Comparison of ENCODE assay signal across 8 cellular contexts in the genomic region with DNA sequence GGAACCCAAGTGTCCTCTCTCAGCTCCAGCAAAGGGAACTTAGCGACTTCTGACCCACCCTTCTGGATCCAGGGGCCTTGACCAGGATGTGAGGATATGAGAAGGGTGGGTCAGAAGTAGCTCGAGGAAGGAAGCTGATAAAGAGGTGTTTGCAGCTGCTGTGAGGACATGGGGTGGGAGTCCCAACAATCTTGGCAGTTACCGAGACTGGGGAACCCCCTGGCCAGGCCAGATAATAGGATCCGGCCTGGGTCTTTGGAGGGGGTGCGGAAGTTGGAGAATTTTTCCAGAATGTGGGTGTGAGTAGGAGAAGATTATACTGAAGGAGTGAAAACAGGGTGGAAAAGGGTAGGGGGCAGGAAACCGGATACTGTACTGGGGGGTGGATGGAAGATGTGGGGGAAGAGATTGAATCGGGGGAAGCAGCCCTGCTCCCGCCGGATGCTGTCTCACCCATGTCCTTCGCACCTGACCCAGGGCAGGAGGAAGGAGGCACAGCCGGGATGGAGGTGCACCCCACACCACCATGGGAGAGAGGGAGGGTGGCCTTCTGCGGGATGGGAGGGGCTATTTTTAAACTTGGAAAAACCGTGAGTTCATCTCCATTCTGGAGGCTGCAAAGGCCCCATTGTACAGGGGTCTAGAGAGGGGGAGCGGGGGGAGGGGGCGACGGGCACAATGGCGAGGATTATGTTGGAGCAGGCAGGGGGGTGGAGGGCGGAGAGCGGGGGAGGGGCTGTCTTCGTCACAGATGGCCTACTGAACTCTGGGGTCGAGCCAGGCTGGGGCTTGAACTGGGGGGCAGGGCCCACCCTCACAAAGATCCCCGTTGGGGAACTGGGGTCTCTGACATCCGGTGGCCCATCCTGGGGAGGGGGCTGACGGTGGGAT. TPM values are rescaled to one million over a fixed set of nuclear protein-coding genes. Genes with fewer than 3 reads are reported as not detected.
DNase-seq lines count a peak whose midpoint lies in the region; ATAC-seq and TF ChIP-seq lines count a peak whose summit lies in the region.

No MANE protein-coding gene starts in this region.

- no peak for TF ChIP-seq CTCF in OCI-LY1 (IDR thresholded peaks at IDR 0.05; ENCODE audit: low read length)
- no peak for TF ChIP-seq CTCF in endodermal cell (conservative IDR thresholded peaks at IDR 0.05)
- no peak for TF ChIP-seq CTCF in nephron progenitor cell (IDR thresholded peaks at IDR 0.05)

- no peaks in the 10 kb centered on the region for H4K20me1 ChIP-seq in OCI-LY1 (ENCODE audit: insufficient read depth, low read length)

- H3K36me3 ChIP-seq in OCI-LY1 (ENCODE audit: insufficient read depth, low read length) (no peaks in the 10 kb centered on the region), endodermal cell (ENCODE audit: control insufficient read depth, insufficient read depth, low read length) (no peaks in the 10 kb centered on the region)

- H3K9me3 Mint-ChIP-seq in endodermal cell (no peaks in the 10 kb centered on the region), nephron progenitor cell (no peaks in the 10 kb centered on the region)

- ATAC-seq in HG02938 (IDR thresholded peaks at IDR 0.05; ENCODE audit: unreplicated experiment) (no peak), HG02759 (IDR thresholded peaks at IDR 0.05; ENCODE audit: unreplicated experiment) (no peak)

- H3K9me3 ChIP-seq in OCI-LY1 (ENCODE audit: low read length) (no peaks in the 10 kb centered on the region), endodermal cell (ENCODE audit: control insufficient read depth, low read length) (no peaks in the 10 kb centered on the region)

- H3K27ac Mint-ChIP-seq in endodermal cell = peak overlapping the region; percentile 93
- peak overlapping the region; percentile 52 for H3K27ac Mint-ChIP-seq in nephron progenitor cell

- H3K4me3 Mint-ChIP-seq in endodermal cell (peak overlapping the region; percentile 56), nephron progenitor cell (peak overlapping the region; percentile 61)

- H3K4me2 ChIP-seq in OCI-LY1 (ENCODE audit: low read length) = peak overlapping the region; percentile 78

- no peak overlapping the region for H3K27ac ChIP-seq in OCI-LY1 (ENCODE audit: low read depth, low read length, poor library complexity, severe bottlenecking)
- H3K27ac ChIP-seq in endodermal cell (ENCODE audit: low read depth, low read length) = peak overlapping the region; percentile 85

- DNase-seq in Ammon's horn (ENCODE audit: low spot score) = peak; percentile 80
- DNase-seq in endodermal cell = peak; percentile 81
- peak; percentile 70 for DNase-seq in nephron progenitor cell
- no peak for DNase-seq in activated CD4-positive, CD25-positive, alpha-beta regulatory T cell (lab: John Stamatoyannopoulos, UW)
- DNase-seq in cortex of kidney (lab: John Stamatoyannopoulos, UW) = no peak

- H3K36me3 Mint-ChIP-seq in endodermal cell (ENCODE audit: low read depth) = no peaks in the 10 kb centered on the region
- H3K36me3 Mint-ChIP-seq in nephron progenitor cell (ENCODE audit: low read depth) = no peaks in the 10 kb centered on the region

- H3F3A ChIP-seq in OCI-LY1 (ENCODE audit: insufficient read depth, low read length) = no peaks in the 10 kb centered on the region

- 49 to 51% methylated on average over 5 to 24 of the region's 24 CpGs for WGBS in endodermal cell (ENCODE audit: insufficient coverage in 1 of 2, insufficient read length in 1 of 2), 2 experiments

- H3K27me3 Mint-ChIP-seq in endodermal cell (ENCODE audit: insufficient read depth) (peaks cover 15% of the 10 kb centered on the region), nephron progenitor cell (ENCODE audit: low read depth, poor library complexity) (peaks cover 21% of the 10 kb centered on the region)

- peaks cover 38% of the 10 kb centered on the region for H3K4me1 Mint-ChIP-seq in endodermal cell
- peaks cover 66% of the 10 kb centered on the region for H3K4me1 Mint-ChIP-seq in nephron progenitor cell

- H3K79me2 ChIP-seq in OCI-LY1 (ENCODE audit: insufficient read depth, low read length) = no peaks in the 10 kb centered on the region

- H3K27me3 ChIP-seq in OCI-LY1 (ENCODE audit: insufficient read depth, low read length) = no peaks in the 10 kb centered on the region
- peaks cover 16% of the 10 kb centered on the region for H3K27me3 ChIP-seq in endodermal cell (ENCODE audit: control insufficient read depth, insufficient read depth, low read length, poor library complexity, severe bottlenecking)

- no peak overlapping the region; the same call in 1 of the 2 replicates for H3K9ac ChIP-seq in OCI-LY1 (ENCODE audit: low read length)
- no peak overlapping the region for H3K9ac ChIP-seq in endodermal cell (ENCODE audit: extremely low read depth, low read length, poor library complexity, severe bottlenecking)

- no peaks in the 10 kb centered on the region for H3K9me2 ChIP-seq in OCI-LY1 (ENCODE audit: low read depth, low read length)

- no peak overlapping the region for H3K4me3 ChIP-seq in OCI-LY1 (ENCODE audit: low read depth, low read length, poor library complexity, severe bottlenecking)
- no peak overlapping the region for H3K4me3 ChIP-seq in endodermal cell (ENCODE audit: low read length)

- H3K4me1 ChIP-seq in OCI-LY1 (ENCODE audit: insufficient read depth, low read length, severe bottlenecking) (peaks cover 67% of the 10 kb centered on the region), endodermal cell (ENCODE audit: control insufficient read depth, insufficient read depth, low read length) (peaks cover 21% of the 10 kb centered on the region)

- no peak overlapping the region for H2AFZ ChIP-seq in OCI-LY1 (ENCODE audit: low read length)

RNA-seq across cellular contexts. Expression of gene MCAM, which starts 3.0 kb away (rescaled TPM):
- total RNA-seq in endodermal cell = 10 to 100 TPM; 21.9 to 28.3 TPM
- polyA plus RNA-seq in endodermal cell (2013, experiment 1 of 2) = 18.9 TPM
- polyA plus RNA-seq in endodermal cell (2013, experiment 2 of 2) = 19.8 TPM

RNA-seq across cellular contexts. Expression of gene RNF26, which starts 14.4 kb away (rescaled TPM):
- total RNA-seq in endodermal cell = 10 to 100 TPM; 51.8 to 76.3 TPM
- 65.6 TPM for polyA plus RNA-seq in endodermal cell (2013, experiment 1 of 2)
- 64.4 TPM for polyA plus RNA-seq in endodermal cell (2013, experiment 2 of 2)

RNA-seq across cellular contexts. Expression of gene C1QTNF5, which starts 20.7 kb away (rescaled TPM):
- under 1 TPM; 0.62 to 0.66 TPM for total RNA-seq in endodermal cell
- polyA plus RNA-seq in endodermal cell (2013, experiment 1 of 2) = 5.5 TPM
- polyA plus RNA-seq in endodermal cell (2013, experiment 2 of 2) = 4.8 TPM

RNA-seq across cellular contexts. Expression of gene MFRP, which starts 26.6 kb away (rescaled TPM):
- not detected for total RNA-seq in endodermal cell
- not detected for polyA plus RNA-seq in endodermal cell (2013, experiment 1 of 2)
- not detected for polyA plus RNA-seq in endodermal cell (2013, experiment 2 of 2)

Comparison
In these comparisons a context has a peak if more than half of its experiments do, and no peak if none do; other contexts are left out.
1. DNase-seq: peak in Ammon's horn (single experiment), endodermal cell (single experiment) and nephron progenitor cell (single experiment); none in activated CD4-positive, CD25-positive, alpha-beta regulatory T cell (0 of 4) and cortex of kidney (single experiment).